In genomic region chr15:94174399-94174802, GRCh38 we compare ENCODE assay signal across 10 cellular contexts. TPM values are rescaled to one million over a fixed set of nuclear protein-coding genes. Genes with fewer than 3 reads are reported as not detected.
DNase-seq lines count a peak whose midpoint lies in the region; ATAC-seq, FAIRE-seq and TF ChIP-seq lines count a peak whose summit lies in the region.
"Had no signal": no experiment of that assay in that cellular context is flagged by ENCODE, and none has a peak within 500 bp of the region (broad histone marks: within the 10 kb centered on the region; RNA-seq: fewer than 3 reads in every experiment).

No MANE protein-coding gene starts in this region.

- intact Hi-C loops in endothelial cell of umbilical vein (cut with micrococcal nuclease) = no loop called here

- H3K4me3 ChIP-seq in MG63 (no peak overlapping the region), endothelial cell of umbilical vein (replicated peaks in 1 of 3; ENCODE audit: insufficient read depth in 1 of 3, low read depth in 1 of 3, low read length in 3 of 3) (no peak overlapping the region)
- H3K4me3 ChIP-seq: SK-N-MC had no signal

- no TSS peak for BruUV-seq in endothelial cell of umbilical vein (replicated peaks; lab: Mats Ljungman, UMichigan)

- FAIRE-seq in GM18507 (lab: Jason Lieb, UNC) (peak; percentile 83), endothelial cell of umbilical vein (lab: Jason Lieb, UNC) (peak; percentile 59)
- FAIRE-seq: islet of Langerhans had no signal

- H3K9ac ChIP-seq in endothelial cell of umbilical vein (replicated peaks; ENCODE audit: extremely low read depth, insufficient read depth, low read length) = no peak overlapping the region

- no peaks in the 10 kb centered on the region for H3K36me3 Mint-ChIP-seq in type B pancreatic cell

- no peaks in the 10 kb centered on the region for H3K36me3 ChIP-seq in MG63
- no peaks in the 10 kb centered on the region for H3K36me3 ChIP-seq in endothelial cell of umbilical vein (ENCODE audit: control insufficient read depth in 2 of 2, extremely low read depth in 1 of 2, insufficient read depth in 2 of 2, low read length in 2 of 2)

- TF ChIP-seq CTCF in endothelial cell of umbilical vein (IDR thresholded peaks at IDR 0.05; ENCODE audit: extremely low read depth in 1 of 2, insufficient read depth in 1 of 2, low read depth in 1 of 2, low read length in 2 of 2) = no peak
- TF ChIP-seq CTCF in type B pancreatic cell (conservative IDR thresholded peaks at IDR 0.05) = no peak

- H3K9me3 ChIP-seq in MG63 (peaks cover 5% of the 10 kb centered on the region; the same call in 1 of the 2 replicates), endothelial cell of umbilical vein (replicated peaks; ENCODE audit: control insufficient read depth, insufficient read depth, low read length) (no peaks in the 10 kb centered on the region)

- no peak overlapping the region for H2AFZ ChIP-seq in endothelial cell of umbilical vein (ENCODE audit: low read depth, low read length)

- no peaks in the 10 kb centered on the region for H3K4me1 Mint-ChIP-seq in type B pancreatic cell (ENCODE audit: unreplicated experiment)

- POLR2A ChIA-PET in endothelial cell of umbilical vein (lab: Charles Lee) = no interaction called here

- ATAC-seq in GM21737 (IDR thresholded peaks at IDR 0.05; ENCODE audit: unreplicated experiment) = peak; percentile 85

- no peaks in the 10 kb centered on the region for H3K4me1 ChIP-seq in endothelial cell of umbilical vein (ENCODE audit: control insufficient read depth, extremely low read depth, insufficient read depth, low read length)

- no peak overlapping the region for H3K4me3 Mint-ChIP-seq in type B pancreatic cell

- no peak overlapping the region for H3K27ac ChIP-seq in endothelial cell of umbilical vein (ENCODE audit: insufficient read depth, low read depth, low read length)
- H3K27ac ChIP-seq: SK-N-MC had no signal

- H3K27me3 Mint-ChIP-seq in type B pancreatic cell = no peaks in the 10 kb centered on the region

- TF ChIP-seq POLR2A in endothelial cell of umbilical vein (IDR thresholded peaks at IDR 0.05; ENCODE audit: low read depth, low read length) = no peak

- H3K79me2 ChIP-seq in endothelial cell of umbilical vein (ENCODE audit: control insufficient read depth, insufficient read depth, low read length) = no peaks in the 10 kb centered on the region

- no peaks in the 10 kb centered on the region for H4K20me1 ChIP-seq in endothelial cell of umbilical vein (replicated peaks; ENCODE audit: control insufficient read depth, extremely low read depth, insufficient read depth, low read length)

- H3K27me3 ChIP-seq in MG63 (no peaks in the 10 kb centered on the region), endothelial cell of umbilical vein (ENCODE audit: control insufficient read depth in 2 of 2, insufficient read depth in 2 of 2, low read length in 2 of 2) (no peaks in the 10 kb centered on the region)

- dilution Hi-C loops in endothelial cell of umbilical vein (cut with MboI; ENCODE audit: extremely low pct_ligation_motif_present, low sequenced_read_pairs) = no loop called here

- H3K27ac Mint-ChIP-seq in type B pancreatic cell = no peak overlapping the region

- DNase-seq in GM18507 (ENCODE audit: extremely low spot score, insufficient read length, low read depth) (peak; percentile 18), MG63 (peak; percentile 50), endothelial cell of umbilical vein (ENCODE audit: low read depth, low spot score) (no peak), NCI-H2171 treated with DMSO at 0.1 percent for 48 hours (lab: John Stamatoyannopoulos, UW) (no peak), NCI-H2196 treated with DMSO at 0.1 percent for 48 hours (lab: John Stamatoyannopoulos, UW; ENCODE audit: unreplicated experiment) (no peak), type B pancreatic cell (ENCODE audit: extremely low spot score, unreplicated experiment) (no peak), SHP77 (lab: John Stamatoyannopoulos, UW) (no peak)

- H3K4me2 ChIP-seq in endothelial cell of umbilical vein (ENCODE audit: insufficient read depth, low read length) = no peak overlapping the region

- peaks cover 11% of the 10 kb centered on the region for H3K9me3 Mint-ChIP-seq in type B pancreatic cell

- CTCF ChIA-PET in endothelial cell of umbilical vein (lab: Charles Lee) = no interaction called here

- no peaks in the 10 kb centered on the region for H3K9me1 ChIP-seq in endothelial cell of umbilical vein (replicated peaks; ENCODE audit: control insufficient read depth, extremely low read depth, insufficient read depth, low read length)

TF ChIP-seq in endothelial cell of umbilical vein, 7 proteins besides CTCF, POLR2A, EP300 and RAD21:
- TF ChIP-seq MYC (IDR thresholded peaks at IDR 0.05; ENCODE audit: low read depth, low read length) (no peak), GATA2 (IDR thresholded peaks at IDR 0.05; ENCODE audit: insufficient read depth, insufficient read length, low read depth, low read length) (no peak), JUN (IDR thresholded peaks at IDR 0.05; ENCODE audit: borderline replicate concordance, insufficient read depth, insufficient read length, low read depth) (no peak), POLR2AphosphoS5 (IDR thresholded peaks at IDR 0.05; ENCODE audit: insufficient read depth, low read depth, low read length) (no peak), MAX (IDR thresholded peaks at IDR 0.05; ENCODE audit: insufficient read depth, insufficient read length) (no peak), FOS (IDR thresholded peaks at IDR 0.05; ENCODE audit: borderline replicate concordance, insufficient read depth, low read length) (no peak), EZH2 (IDR thresholded peaks at IDR 0.05; ENCODE audit: borderline replicate concordance, low read depth, low read length, severe bottlenecking) (no peak)

RNA-seq across cellular contexts. Expression of gene MCTP2, which starts 57.0 kb away (rescaled TPM):
- total RNA-seq in MG63 (2014; rRNA removed; shearing (Covaris generic); ENCODE audit: low replicate concordance) = 2.6 and 10.1 TPM in 2 replicates
- total RNA-seq in endothelial cell of umbilical vein (0.75 and 1.6 TPM in 2 replicates), type B pancreatic cell (ENCODE audit: low replicate concordance) (4.8 and 10.5 TPM in 2 replicates)
- polyA plus RNA-seq in endothelial cell of umbilical vein = 0.01 TPM in 1 of 2 replicates, not detected in the other
- polyA plus RNA-seq in endothelial cell of umbilical vein (2011; cell fraction: cytosol; rRNA removed) = 0.03 and 0.10 TPM in 2 replicates
- polyA plus RNA-seq in endothelial cell of umbilical vein (2011; cell fraction: nucleus; rRNA removed) = 0.12 and 0.27 TPM in 2 replicates
- polyA plus RNA-seq in endothelial cell of umbilical vein (2012) = 2.8 and 3.9 TPM in 2 replicates
- polyA minus RNA-seq in endothelial cell of umbilical vein = 0.17 TPM in 1 of 2 replicates, not detected in the other
- polyA minus RNA-seq in endothelial cell of umbilical vein (2011; cell fraction: cytosol; rRNA and poly(A)+ RNA removed) = 2.5 TPM
- polyA minus RNA-seq in endothelial cell of umbilical vein (2011; cell fraction: nucleus; rRNA and poly(A)+ RNA removed) = 0.05 TPM in 1 of 2 replicates, not detected in the other

Comparison
In these comparisons a context has a peak if more than half of its experiments do, and no peak if none do; other contexts are left out.
1. DNase-seq: peak in GM18507 (single experiment) and MG63 (single experiment); none in endothelial cell of umbilical vein (single experiment), NCI-H2171 treated with DMSO at 0.1 percent for 48 hours (single experiment), NCI-H2196 treated with DMSO at 0.1 percent for 48 hours (single experiment), type B pancreatic cell (single experiment) and SHP77 (0 of 2).